ENCODE assay signal across 7 cellular contexts in the genomic region with DNA sequence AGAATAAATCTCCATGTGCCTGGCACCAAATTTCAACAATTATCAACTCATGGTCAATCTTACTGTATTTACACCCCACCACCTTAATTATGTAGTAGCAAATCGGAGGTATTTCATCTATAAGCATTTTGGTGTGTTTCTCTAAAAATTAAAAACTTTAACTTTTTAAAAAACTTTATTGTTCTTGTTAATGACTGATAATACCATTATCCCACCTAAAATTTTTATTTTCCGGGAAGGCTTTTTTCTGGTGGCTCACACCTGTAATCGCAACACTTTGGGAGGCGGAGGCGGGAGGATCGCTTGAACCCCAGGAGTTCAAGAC. TPM values are rescaled to one million over a fixed set of nuclear protein-coding genes. Genes with fewer than 3 reads are reported as not detected.
DNase-seq lines count a peak whose midpoint lies in the region; ATAC-seq and TF ChIP-seq lines count a peak whose summit lies in the region.

No MANE protein-coding gene starts in this region.

- 0 out of 2 replicates have a peak, but pooled peaks cover 6% of the 10 kb centered on the region for H3K36me3 ChIP-seq in PC-9 (ENCODE audit: low read depth)

- H3K4me2 ChIP-seq in PC-9: peak overlapping the region; percentile 96

- intact Hi-C loops in PC-9 (cut with micrococcal nuclease; ENCODE audit: unreplicated experiment): loop anchor here (1.0 kb wide), 1 partner anchor 25 kb away; the partner anchor contains the start of gene UBA2

- H3K27ac Mint-ChIP-seq in stimulated activated naive B cell treated with anti-CD40 and anti-IgM and Interleukin-4, amounts not matched to agents 10 μg/mL and 1 μg/mL and 100 μg/mL, for 72 hours: peak overlapping the region; percentile 97

- TF ChIP-seq CTCF in PC-9 (conservative IDR thresholded peaks at IDR 0.05) (no peak), foreskin fibroblast (IDR thresholded peaks at IDR 0.05; ENCODE audit: low read depth, low read length) (no peak)

- POLR2A ChIA-PET in PC-9 (lab: Charles Lee; ENCODE audit: unreplicated experiment): interaction anchor here (0.6 kb wide), 1 partner anchor 24 kb away, joined by 3 read pairs; the partner anchor contains the start of gene UBA2

- peak overlapping the region; percentile 95 to 100 for H3K4me3 Mint-ChIP-seq in stimulated activated naive B cell treated with anti-CD40 and anti-IgM and Interleukin-4, amounts not matched to agents 10 μg/mL and 1 μg/mL and 100 μg/mL, for 72 hours

- H3K9me2 ChIP-seq in PC-9 (ENCODE audit: insufficient read depth): no peaks in the 10 kb centered on the region

- H3K27ac ChIP-seq in PC-9: peak overlapping the region; percentile 37; the same call in 1 of the 2 replicates

- H4K20me1 ChIP-seq in PC-9 (ENCODE audit: insufficient read depth): no peaks in the 10 kb centered on the region

- H3K36me3 Mint-ChIP-seq in stimulated activated naive B cell treated with anti-CD40 and anti-IgM and Interleukin-4, amounts not matched to agents 10 μg/mL and 1 μg/mL and 100 μg/mL, for 72 hours: peaks cover 26 to 37% of the 10 kb centered on the region in 2 donors

- BruUV-seq in PC-9 (replicated peaks; lab: Mats Ljungman, UMichigan): no TSS peak

- DNase-seq in PC-9: no peak
- DNase-seq in foreskin fibroblast: no peak
- DNase-seq in stimulated activated naive B cell treated with anti-CD40 and anti-IgM and Interleukin-4, amounts not matched to agents 10 μg/mL and 1 μg/mL and 100 μg/mL, for 72 hours: no peak
- no peak for DNase-seq in SW 1271 (lab: John Stamatoyannopoulos, UW)
- DNase-seq in D341Med (ENCODE audit: low spot score): no peak
- no peak for DNase-seq in stimulated activated CD4-positive, alpha-beta T cell treated with anti-CD3 and anti-CD28 coated beads, Interleukin-4, amount 100 ng/mL, for 24 hours

- ATAC-seq in GM21619 (IDR thresholded peaks at IDR 0.05; ENCODE audit: unreplicated experiment): peak; percentile 14
- ATAC-seq in stimulated activated naive B cell treated with anti-CD40 and anti-IgM and Interleukin-4, amounts not matched to agents 10 μg/mL and 1 μg/mL and 100 μg/mL, for 72 hours (replicated peaks): peak in 1 of 2 donors; percentile 36

- peak overlapping the region; percentile 100 for H2AFZ ChIP-seq in PC-9

- H3K4me1 Mint-ChIP-seq in stimulated activated naive B cell treated with anti-CD40 and anti-IgM and Interleukin-4, amounts not matched to agents 10 μg/mL and 1 μg/mL and 100 μg/mL, for 72 hours: peaks cover 5 to 29% of the 10 kb centered on the region in 2 donors

- CTCF ChIA-PET in PC-9 (lab: Charles Lee): no interaction called here

- no peaks in the 10 kb centered on the region for H3K27me3 ChIP-seq in PC-9 (ENCODE audit: insufficient read depth, low read depth)

- no peaks in the 10 kb centered on the region for H3K9me3 Mint-ChIP-seq in stimulated activated naive B cell treated with anti-CD40 and anti-IgM and Interleukin-4, amounts not matched to agents 10 μg/mL and 1 μg/mL and 100 μg/mL, for 72 hours

- peaks cover 26% of the 10 kb centered on the region for H3K79me2 ChIP-seq in PC-9 (ENCODE audit: low read depth)

- peaks cover 5% of the 10 kb centered on the region; the same call in 1 of the 2 replicates for H3K4me1 ChIP-seq in PC-9 (replicated peaks; ENCODE audit: insufficient read depth)

- H3K9me3 ChIP-seq in PC-9 (ENCODE audit: insufficient read depth, low read depth): no peaks in the 10 kb centered on the region

- peaks cover 29% of the 10 kb centered on the region for H3F3A ChIP-seq in PC-9 (ENCODE audit: insufficient read depth, low read depth)

- H3K4me3 ChIP-seq in PC-9 (peak overlapping the region; percentile 97), foreskin fibroblast (ENCODE audit: low read depth in 1 of 2, low read length in 2 of 2) (peak overlapping the region; percentile 77 to 95)

- H3K27me3 Mint-ChIP-seq in stimulated activated naive B cell treated with anti-CD40 and anti-IgM and Interleukin-4, amounts not matched to agents 10 μg/mL and 1 μg/mL and 100 μg/mL, for 72 hours: no peaks in the 10 kb centered on the region

RNA-seq across cellular contexts. Expression of gene PDCD2L, which starts 0.5 kb away (rescaled TPM):
- 14.8 and 20.9 TPM in 2 replicates for total RNA-seq in PC-9 (2021)

RNA-seq across cellular contexts. Expression of gene UBA2, which starts 24.4 kb away (rescaled TPM):
- total RNA-seq in PC-9 (2021): 93.0 and 101 TPM in 2 replicates

RNA-seq across cellular contexts. Expression of gene GPI, which starts 38.8 kb away (rescaled TPM):
- 365 and 522 TPM in 2 replicates for total RNA-seq in PC-9 (2021)
